Comparison of ENCODE assay signal across 23 cellular contexts in genomic region chr2:232647261-232647660, GRCh38. TPM values are rescaled to one million over a fixed set of nuclear protein-coding genes. Genes with fewer than 3 reads are reported as not detected.
"Had no signal": no experiment of that assay in that cellular context is flagged by ENCODE, and none has a peak within 500 bp of the region (broad histone marks: within the 10 kb centered on the region; RNA-seq: fewer than 3 reads in every experiment).

No MANE protein-coding gene starts in this region.

- H3K36me3 ChIP-seq: brain microvascular endothelial cell, colonic mucosa, neural progenitor cell, pancreas, thyroid gland, WERI-Rb-1 had no signal

- ATAC-seq: mucosa of descending colon, pancreas had no signal

- H3K9me3 Mint-ChIP-seq: activated naive CD8-positive, alpha-beta T cell treated with anti-CD3 and anti-CD28 coated beads for 36 hours; central memory CD8-positive, alpha-beta T cell; naive B cell; neural progenitor cell; T-helper 1 cell treated with Interleukin-12 subunit alpha and Interleukin-12 subunit beta and Interleukin-4 antibody, amounts not matched to agents 30 μg/mL and 1 μg/mL, for 36 hours had no signal

- H3K27ac ChIP-seq: brain microvascular endothelial cell, colonic mucosa, neural progenitor cell, pancreas, WERI-Rb-1 had no signal

- H3K4me1 ChIP-seq: colonic mucosa, pancreas had no signal

- H3K27ac Mint-ChIP-seq: activated naive CD8-positive, alpha-beta T cell treated with anti-CD3 and anti-CD28 coated beads for 36 hours; naive B cell; T-helper 1 cell treated with Interleukin-12 subunit alpha and Interleukin-12 subunit beta and Interleukin-4 antibody, amounts not matched to agents 30 μg/mL and 1 μg/mL, for 36 hours had no signal

- H3K4me3 Mint-ChIP-seq: activated naive CD8-positive, alpha-beta T cell treated with anti-CD3 and anti-CD28 coated beads for 36 hours; central memory CD8-positive, alpha-beta T cell; naive B cell; neural progenitor cell; T-helper 1 cell treated with Interleukin-12 subunit alpha and Interleukin-12 subunit beta and Interleukin-4 antibody, amounts not matched to agents 30 μg/mL and 1 μg/mL, for 36 hours had no signal

- H3K9me3 ChIP-seq: colonic mucosa, mucosa of descending colon, pancreas, thyroid gland had no signal

- H3K27me3 ChIP-seq: brain microvascular endothelial cell, colonic mucosa, neural progenitor cell, pancreas, thyroid gland had no signal

- H3K36me3 Mint-ChIP-seq: activated naive CD8-positive, alpha-beta T cell treated with anti-CD3 and anti-CD28 coated beads for 36 hours; naive B cell; neural progenitor cell had no signal

- H3K4me1 Mint-ChIP-seq: activated naive CD8-positive, alpha-beta T cell treated with anti-CD3 and anti-CD28 coated beads for 36 hours; central memory CD8-positive, alpha-beta T cell; naive B cell had no signal

- DNase-seq: activated CD4-positive, alpha-beta T cell treated with anti-CD3 and anti-CD28 coated beads for 1 hour; activated naive CD4-positive, alpha-beta T cell; activated naive CD8-positive, alpha-beta T cell treated with anti-CD3 and anti-CD28 coated beads for 36 hours; amygdala; brain microvascular endothelial cell; colonic mucosa; erythroblast; foreskin melanocyte; head of caudate nucleus; mesenchymal stem cell; mucosa of descending colon; naive B cell; stimulated activated CD4-positive, alpha-beta T cell treated with anti-CD3 and anti-CD28 coated beads, Interleukin-12 subunit alpha, Interleukin-12 subunit beta, amount 100 ng/mL, for 4 hours; stimulated activated CD4-positive, alpha-beta T cell treated with anti-CD3 and anti-CD28 coated beads, Interleukin-1b, Interleukin-23, amount 100 ng/mL, for 48 hours; stimulated activated CD8-positive, alpha-beta memory T cell treated with anti-CD3 and anti-CD28 coated beads, Interleukin-4, amount 100 ng/mL, for 48 hours; stimulated activated naive CD4-positive, alpha-beta T cell; WERI-Rb-1 had no signal

- H3K4me3 ChIP-seq: colonic mucosa, mucosa of descending colon, neural progenitor cell, pancreas, thyroid gland had no signal

- H3K27me3 Mint-ChIP-seq: activated naive CD8-positive, alpha-beta T cell treated with anti-CD3 and anti-CD28 coated beads for 36 hours had no signal

RNA-seq across cellular contexts. Expression of gene EFHD1, which starts 13.9 kb away (rescaled TPM):
- total RNA-seq: pulmonary artery endothelial cell had no signal
